Comparison of ENCODE assay signal across 12 cellular contexts in the genomic region with DNA sequence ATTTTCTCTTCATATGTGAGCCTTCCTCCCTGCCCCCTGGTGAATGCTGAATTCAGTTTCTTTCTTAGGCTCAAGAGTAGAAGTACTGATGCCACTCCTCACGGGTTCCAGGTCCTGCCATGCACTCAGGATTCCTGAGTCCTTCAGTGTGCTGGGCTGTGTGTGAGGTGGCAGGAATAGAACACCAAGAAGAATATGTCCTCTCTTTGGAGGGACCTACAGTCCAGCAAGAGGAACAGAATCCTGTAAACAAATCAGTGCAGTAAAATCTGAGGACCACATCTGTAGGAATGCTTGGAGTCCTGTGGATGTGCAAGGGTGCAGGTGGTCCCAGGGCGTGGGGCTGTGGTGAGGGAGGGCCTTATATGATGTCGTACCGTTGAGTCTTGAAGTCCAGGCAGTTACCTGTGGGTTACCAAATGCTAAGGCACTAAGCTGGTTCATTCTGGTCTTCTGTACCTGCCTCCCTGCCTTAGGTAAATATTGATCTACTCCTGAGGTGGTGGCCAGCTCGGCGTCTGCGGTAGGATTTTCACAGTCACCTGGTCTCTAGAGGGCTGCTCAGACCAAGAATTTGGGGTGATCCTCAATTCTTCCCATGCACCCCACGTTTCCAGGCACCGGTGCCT. TPM values are rescaled to one million over a fixed set of nuclear protein-coding genes. Genes with fewer than 3 reads are reported as not detected.
DNase-seq lines count a peak whose midpoint lies in the region; ATAC-seq and TF ChIP-seq lines count a peak whose summit lies in the region.
"Had no signal": no experiment of that assay in that cellular context is flagged by ENCODE, and none has a peak within 500 bp of the region (broad histone marks: within the 10 kb centered on the region; RNA-seq: fewer than 3 reads in every experiment).

No MANE protein-coding gene starts in this region.

- H3K36me3 ChIP-seq in Caco-2 (ENCODE audit: control insufficient read depth, insufficient read depth, low read length) (0 out of 2 replicates have a peak, but pooled peaks cover 1% of the 10 kb centered on the region), PC-9 (ENCODE audit: low read depth) (peaks cover 19% of the 10 kb centered on the region), hepatocyte (replicated peaks; ENCODE audit: insufficient read depth, low read depth) (no peaks in the 10 kb centered on the region), skeletal muscle satellite cell (ENCODE audit: insufficient read depth, low read length) (peaks cover 25% of the 10 kb centered on the region)
- H3K36me3 ChIP-seq in naive thymus-derived CD4-positive, alpha-beta T cell (ENCODE audit: control insufficient read depth in 2 of 3, insufficient read depth in 3 of 3, low read length in 3 of 3) = no peaks in the 10 kb centered on the region
- H3K36me3 ChIP-seq: HAP-1 had no signal

- H3K9me3 ChIP-seq in Caco-2 = no peaks in the 10 kb centered on the region
- H3K9me3 ChIP-seq in PC-9 (ENCODE audit: insufficient read depth, low read depth) = no peaks in the 10 kb centered on the region
- no peaks in the 10 kb centered on the region for H3K9me3 ChIP-seq in hepatocyte (ENCODE audit: low read depth)
- H3K9me3 ChIP-seq in skeletal muscle satellite cell (replicated peaks; ENCODE audit: low read length) = no peaks in the 10 kb centered on the region
- H3K9me3 ChIP-seq in naive thymus-derived CD4-positive, alpha-beta T cell (ENCODE audit: control insufficient read depth in 2 of 3, low read length in 3 of 3) = no peaks in the 10 kb centered on the region
- H3K9me3 ChIP-seq: HAP-1 had no signal

- no peaks in the 10 kb centered on the region for H3K9me2 ChIP-seq in PC-9 (ENCODE audit: insufficient read depth)
- H3K9me2 ChIP-seq in hepatocyte (replicated peaks; ENCODE audit: insufficient read depth) = no peaks in the 10 kb centered on the region

- H3K27ac Mint-ChIP-seq in Caco-2 (ENCODE audit: unreplicated experiment) = peak overlapping the region; percentile 38
- H3K27ac Mint-ChIP-seq in naive thymus-derived CD4-positive, alpha-beta T cell = no peak overlapping the region

- H3K27ac ChIP-seq in PC-9 = peak overlapping the region; percentile 22; the same call in 1 of the 2 replicates
- H3K27ac ChIP-seq in hepatocyte = peak overlapping the region; percentile 76
- H3K27ac ChIP-seq in naive thymus-derived CD4-positive, alpha-beta T cell (ENCODE audit: low read depth, low read length) = no peak overlapping the region

- peaks cover 6% of the 10 kb centered on the region; the same call in 1 of the 2 replicates for H3F3A ChIP-seq in PC-9 (ENCODE audit: insufficient read depth, low read depth)

- peak in 1 of 2 experiments; percentile 38 for DNase-seq in Caco-2
- no peak for DNase-seq in PC-9
- DNase-seq in hepatocyte (ENCODE audit: low spot score) = peak; percentile 42
- no peak for DNase-seq in naive thymus-derived CD4-positive, alpha-beta T cell
- no peak for DNase-seq in NK-92 (lab: John Stamatoyannopoulos, UW; ENCODE audit: unreplicated experiment)
- no peak for DNase-seq in AML-193 (lab: John Stamatoyannopoulos, UW)
- DNase-seq: activated CD8-positive, alpha-beta memory T cell treated with anti-CD3 and anti-CD28 coated beads, Interleukin-2, amount 50 U/mL, for 48 hours; anterior cingulate cortex; islet precursor cell had no signal

- no peak for ATAC-seq in naive thymus-derived CD4-positive, alpha-beta T cell
- ATAC-seq in HG03280 (IDR thresholded peaks at IDR 0.05; ENCODE audit: unreplicated experiment) = no peak

- WGBS in hepatocyte (ENCODE audit: low lambda C conversion rate, missing lambda C conversion rate) = 68% methylated on average over 9 of the region's 9 CpGs

- H3K4me1 ChIP-seq in Caco-2 (peaks cover 41% of the 10 kb centered on the region), PC-9 (replicated peaks; ENCODE audit: insufficient read depth) (peaks cover 43% of the 10 kb centered on the region), hepatocyte (ENCODE audit: insufficient read depth) (peaks cover 30% of the 10 kb centered on the region), skeletal muscle satellite cell (ENCODE audit: control insufficient read depth, insufficient read depth, low read length) (peaks cover 42% of the 10 kb centered on the region)
- H3K4me1 ChIP-seq in naive thymus-derived CD4-positive, alpha-beta T cell (ENCODE audit: control insufficient read depth in 2 of 2, insufficient read depth in 2 of 2, low read length in 2 of 2) = no peaks in the 10 kb centered on the region

- POLR2A ChIA-PET in Caco-2 (lab: Charles Lee) = no interaction called here
- POLR2A ChIA-PET in PC-9 (lab: Charles Lee; ENCODE audit: unreplicated experiment) = interaction anchor here (0.6 kb wide), 2 partner anchors 23 to 68 kb away, joined by 3 to 7 read pairs; no protein-coding TSS in a partner anchor
- POLR2A ChIA-PET in naive thymus-derived CD4-positive, alpha-beta T cell (lab: Charles Lee) = no interaction called here

- intact Hi-C loops in Caco-2 (cut with micrococcal nuclease; ENCODE audit: unreplicated experiment) (no loop called here), PC-9 (cut with micrococcal nuclease; ENCODE audit: unreplicated experiment) (no loop called here)
- intact Hi-C loops in naive thymus-derived CD4-positive, alpha-beta T cell (cut with micrococcal nuclease) = no loop called here

- H3K9ac ChIP-seq in skeletal muscle satellite cell (ENCODE audit: low read depth, low read length) = peak overlapping the region; percentile 6

- peak overlapping the region; percentile 35 for H3K4me3 Mint-ChIP-seq in Caco-2 (ENCODE audit: unreplicated experiment)
- no peak overlapping the region for H3K4me3 Mint-ChIP-seq in naive thymus-derived CD4-positive, alpha-beta T cell

- CTCF ChIA-PET in Caco-2 (lab: Charles Lee) (interaction anchor here (1.2 to 1.9 kb wide), 2 partner anchors 34 to 121 kb away, joined by 3 to 5 read pairs; no protein-coding TSS in a partner anchor), PC-9 (lab: Charles Lee) (no interaction called here)
- CTCF ChIA-PET in naive thymus-derived CD4-positive, alpha-beta T cell (lab: Charles Lee) = interaction anchor here (0.5 kb wide), 1 partner anchor 1624 kb away, joined by 3 read pairs; no protein-coding TSS in a partner anchor

- H3K36me3 Mint-ChIP-seq in Caco-2 (ENCODE audit: insufficient read depth, unreplicated experiment) = peaks cover 5% of the 10 kb centered on the region
- H3K36me3 Mint-ChIP-seq in naive thymus-derived CD4-positive, alpha-beta T cell = peaks cover 0 to 4% (median 0%) of the 10 kb centered on the region in 5 donors

- no peak overlapping the region for H2AFZ ChIP-seq in PC-9
- H2AFZ ChIP-seq in hepatocyte = no peak overlapping the region

- peaks cover 37% of the 10 kb centered on the region for H3K4me1 Mint-ChIP-seq in Caco-2 (ENCODE audit: low read depth, unreplicated experiment)
- peaks cover 4 to 11% (median 5%) of the 10 kb centered on the region in 7 donors for H3K4me1 Mint-ChIP-seq in naive thymus-derived CD4-positive, alpha-beta T cell

- no peak for TF ChIP-seq CTCF in Caco-2 (IDR thresholded peaks at IDR 0.05; ENCODE audit: insufficient read depth in 1 of 2, low read depth in 1 of 2, low read length in 1 of 2, severe bottlenecking in 1 of 2, unreplicated experiment in 1 of 2)
- TF ChIP-seq CTCF in PC-9 (conservative IDR thresholded peaks at IDR 0.05) = no peak
- TF ChIP-seq CTCF in hepatocyte (IDR thresholded peaks at IDR 0.05; ENCODE audit: poor library complexity) = no peak

- no peaks in the 10 kb centered on the region for H3K27me3 Mint-ChIP-seq in Caco-2 (ENCODE audit: insufficient read depth, unreplicated experiment)
- peaks cover 39 to 49% (median 45%) of the 10 kb centered on the region in 5 donors for H3K27me3 Mint-ChIP-seq in naive thymus-derived CD4-positive, alpha-beta T cell

- no peaks in the 10 kb centered on the region for H3K9me3 Mint-ChIP-seq in Caco-2 (ENCODE audit: unreplicated experiment)
- no peaks in the 10 kb centered on the region for H3K9me3 Mint-ChIP-seq in naive thymus-derived CD4-positive, alpha-beta T cell

- H3K27me3 ChIP-seq in Caco-2 (replicated peaks; ENCODE audit: control insufficient read depth, insufficient read depth, low read length) (no peaks in the 10 kb centered on the region), PC-9 (ENCODE audit: insufficient read depth, low read depth) (no peaks in the 10 kb centered on the region), hepatocyte (no peaks in the 10 kb centered on the region), skeletal muscle satellite cell (ENCODE audit: control insufficient read depth, insufficient read depth, low read length) (no peaks in the 10 kb centered on the region)
- H3K27me3 ChIP-seq in naive thymus-derived CD4-positive, alpha-beta T cell (ENCODE audit: control insufficient read depth in 2 of 2, insufficient read depth in 2 of 2, low read length in 2 of 2) = peaks cover 0 to 3% of the 10 kb centered on the region in 2 donors

- peak overlapping the region; percentile 8; the same call in 1 of the 2 replicates for H3K4me2 ChIP-seq in PC-9
- peak overlapping the region; percentile 59 for H3K4me2 ChIP-seq in hepatocyte
- H3K4me2 ChIP-seq in skeletal muscle satellite cell (ENCODE audit: low read length) = peak overlapping the region; percentile 42

- BruUV-seq in Caco-2 (replicated peaks; lab: Mats Ljungman, UMichigan) (no TSS peak), PC-9 (replicated peaks; lab: Mats Ljungman, UMichigan) (no TSS peak)

- H4K20me1 ChIP-seq in PC-9 (ENCODE audit: insufficient read depth) = peaks cover 41% of the 10 kb centered on the region
- H4K20me1 ChIP-seq in hepatocyte (ENCODE audit: insufficient read depth, poor library complexity, severe bottlenecking) = peaks cover 36% of the 10 kb centered on the region

- H3K79me2 ChIP-seq in PC-9 (ENCODE audit: low read depth) = peaks cover 99% of the 10 kb centered on the region
- peaks cover 97% of the 10 kb centered on the region for H3K79me2 ChIP-seq in hepatocyte

- H3K4me3 ChIP-seq in Caco-2 (ENCODE audit: low read depth, low read length) = no peak overlapping the region
- no peak overlapping the region for H3K4me3 ChIP-seq in PC-9
- no peak overlapping the region for H3K4me3 ChIP-seq in hepatocyte
- H3K4me3 ChIP-seq in skeletal muscle satellite cell (ENCODE audit: low read length) = no peak overlapping the region
- H3K4me3 ChIP-seq in naive thymus-derived CD4-positive, alpha-beta T cell (ENCODE audit: low read length) = no peak overlapping the region
- H3K4me3 ChIP-seq: HAP-1 had no signal

RNA-seq across cellular contexts. Expression of a gene that starts 5.5 kb away (rescaled TPM):
- total RNA-seq in Caco-2 (2022) (25.6 and 27.8 TPM in 2 replicates), PC-9 (2021) (60.3 and 66.8 TPM in 2 replicates), hepatocyte (17.1 and 21.3 TPM in 2 replicates)
- 13.7 and 15.4 TPM in 2 replicates for polyA plus RNA-seq in hepatocyte
- total RNA-seq in skeletal muscle satellite cell (2012; rRNA removed) = 43.7 and 51.2 TPM in 2 replicates
- total RNA-seq in naive thymus-derived CD4-positive, alpha-beta T cell = 1 to 10 TPM in 1 of 5 experiments, under 1 TPM in 2, not detected in 2; 0.10 to 1.2 (median 0.45) TPM
- not detected for polyA plus RNA-seq in naive thymus-derived CD4-positive, alpha-beta T cell

Comparison
In these comparisons a context has a peak if more than half of its experiments do, and no peak if none do; other contexts are left out.
1. H3K4me2 ChIP-seq: peak in every context shown above with its lines; median percentile 59 in hepatocyte; 42 in skeletal muscle satellite cell; 8 in PC-9.